In the genomic region with DNA sequence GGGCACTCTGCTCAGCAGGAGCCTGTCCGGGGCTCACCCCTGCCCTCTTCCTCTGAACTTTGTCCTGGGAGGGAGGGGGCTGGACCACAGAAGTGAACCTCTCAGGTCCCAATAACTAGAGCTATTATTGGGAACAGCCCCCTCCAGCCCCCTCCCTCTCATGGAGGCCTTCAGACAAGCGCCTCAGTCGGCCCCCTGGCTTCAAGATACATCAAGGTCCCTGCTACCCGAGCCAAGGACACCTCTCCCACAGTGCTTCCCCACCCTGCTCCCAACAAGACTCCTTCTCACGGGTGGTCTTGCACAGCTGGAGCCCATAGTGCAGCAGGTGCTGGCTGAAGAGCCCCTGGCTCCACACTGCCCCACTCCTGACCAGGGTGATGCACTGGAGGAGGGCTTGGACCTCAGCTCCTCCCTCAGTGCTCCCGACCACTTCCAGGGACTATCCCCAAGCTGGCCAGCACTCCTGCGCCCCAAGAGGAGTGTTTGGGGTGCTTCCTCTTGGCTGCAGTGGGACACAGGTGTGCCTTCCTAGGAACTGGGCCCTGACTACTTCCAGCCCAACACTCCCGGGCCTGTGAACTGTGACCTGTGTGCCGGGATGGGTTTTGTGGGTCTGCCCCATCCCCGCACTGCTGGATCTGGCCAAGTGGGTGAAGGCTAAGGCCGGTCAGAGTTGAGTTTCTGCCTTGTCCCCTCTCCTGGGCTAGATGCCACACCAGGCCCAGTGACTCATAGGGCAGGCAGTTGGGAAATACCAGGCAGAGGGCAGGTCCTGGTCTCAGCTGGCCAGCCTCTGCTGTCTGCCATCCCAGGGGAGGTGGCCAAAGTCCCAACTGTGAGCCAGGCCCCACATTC, we compare ENCODE assay signal across 1 cellular context.
TF ChIP-seq lines count a peak whose summit lies in the region.

No MANE protein-coding gene starts in this region.

TF ChIP-seq in WTC11, 78 proteins besides CTCF, POLR2A, EP300 and RAD21 (continued from another document):
- TF ChIP-seq, protein P1, sequence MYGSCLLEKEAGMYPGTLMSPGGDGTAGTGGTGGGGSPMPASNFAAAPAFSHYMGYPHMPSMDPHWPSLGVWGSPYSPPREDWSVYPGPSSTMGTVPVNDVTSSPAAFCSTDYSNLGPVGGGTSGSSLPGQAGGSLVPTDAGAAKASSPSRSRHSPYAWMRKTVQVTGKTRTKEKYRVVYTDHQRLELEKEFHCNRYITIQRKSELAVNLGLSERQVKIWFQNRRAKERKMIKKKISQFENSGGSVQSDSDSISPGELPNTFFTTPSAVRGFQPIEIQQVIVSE (CRISPR knock-in tag; IDR thresholded peaks at IDR 0.05; ENCODE audit: borderline replicate concordance) = no peak
- TF ChIP-seq, protein P2, sequence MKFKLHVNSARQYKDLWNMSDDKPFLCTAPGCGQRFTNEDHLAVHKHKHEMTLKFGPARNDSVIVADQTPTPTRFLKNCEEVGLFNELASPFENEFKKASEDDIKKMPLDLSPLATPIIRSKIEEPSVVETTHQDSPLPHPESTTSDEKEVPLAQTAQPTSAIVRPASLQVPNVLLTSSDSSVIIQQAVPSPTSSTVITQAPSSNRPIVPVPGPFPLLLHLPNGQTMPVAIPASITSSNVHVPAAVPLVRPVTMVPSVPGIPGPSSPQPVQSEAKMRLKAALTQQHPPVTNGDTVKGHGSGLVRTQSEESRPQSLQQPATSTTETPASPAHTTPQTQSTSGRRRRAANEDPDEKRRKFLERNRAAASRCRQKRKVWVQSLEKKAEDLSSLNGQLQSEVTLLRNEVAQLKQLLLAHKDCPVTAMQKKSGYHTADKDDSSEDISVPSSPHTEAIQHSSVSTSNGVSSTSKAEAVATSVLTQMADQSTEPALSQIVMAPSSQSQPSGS (CRISPR knock-in tag; IDR thresholded peaks at IDR 0.05; ENCODE audit: borderline replicate concordance, low read depth) = no peak
- no peak for TF ChIP-seq SMAD3 (CRISPR knock-in tag; IDR thresholded peaks at IDR 0.05; ENCODE audit: borderline replicate concordance)
